In genomic region chr17:18105027-18105426, GRCh38 we compare ENCODE assay signal across 20 cellular contexts.
"Had no signal": no experiment of that assay in that cellular context is flagged by ENCODE, and none has a peak within 500 bp of the region (broad histone marks: within the 10 kb centered on the region; RNA-seq: fewer than 3 reads in every experiment).

No MANE protein-coding gene starts in this region.

- H3K27ac Mint-ChIP-seq: immature natural killer cell, type B pancreatic cell had no signal

- H3K36me3 ChIP-seq: colonic mucosa had no signal

- H3K36me3 Mint-ChIP-seq: immature natural killer cell, type B pancreatic cell had no signal

- H3K9me3 ChIP-seq: colonic mucosa, esophagus squamous epithelium, gastroesophageal sphincter, mucosa of descending colon, psoas muscle, suprapubic skin, thyroid gland had no signal

- H3K9me3 Mint-ChIP-seq: immature natural killer cell; naive thymus-derived CD8-positive, alpha-beta T cell; type B pancreatic cell had no signal

- H3K4me3 Mint-ChIP-seq: immature natural killer cell; naive thymus-derived CD8-positive, alpha-beta T cell; type B pancreatic cell had no signal

- DNase-seq: colonic mucosa; dermis blood vessel endothelial cell; esophagus squamous epithelium; foreskin fibroblast; immature natural killer cell; left ventricle myocardium superior; mucosa of descending colon; naive thymus-derived CD8-positive, alpha-beta T cell; occipital lobe; psoas muscle; retina; stimulated activated CD4-positive, alpha-beta T cell treated with anti-CD3 and anti-CD28 coated beads, Interleukin-2, amount 100 ng/mL, for 24 hours; stimulated activated CD4-positive, alpha-beta T cell treated with anti-CD3 and anti-CD28 coated beads, Interleukin-4, amount 100 ng/mL, for 4 hours; stimulated activated naive CD4-positive, alpha-beta T cell treated with Interleukin-2 at 50 U/mL for 16 hours; thyroid gland had no signal

- H3K27me3 Mint-ChIP-seq: naive thymus-derived CD8-positive, alpha-beta T cell; type B pancreatic cell had no signal

- H3K4me3 ChIP-seq: colonic mucosa, esophagus squamous epithelium, gastroesophageal sphincter, lung, mucosa of descending colon, psoas muscle, suprapubic skin, thyroid gland had no signal

- ATAC-seq: gastroesophageal sphincter; left ventricle myocardium superior; mucosa of descending colon; naive thymus-derived CD8-positive, alpha-beta T cell; psoas muscle; sciatic nerve had no signal

- H3K27me3 ChIP-seq: colonic mucosa, esophagus squamous epithelium, gastroesophageal sphincter, suprapubic skin, thyroid gland had no signal

- H3K27ac ChIP-seq: colonic mucosa, esophagus squamous epithelium, gastroesophageal sphincter, psoas muscle, suprapubic skin, thyroid gland had no signal

- H3K4me1 ChIP-seq: colonic mucosa, esophagus squamous epithelium, gastroesophageal sphincter, psoas muscle, suprapubic skin, thyroid gland had no signal
